ENCODE assay signal across 1 cellular context in the genomic region with DNA sequence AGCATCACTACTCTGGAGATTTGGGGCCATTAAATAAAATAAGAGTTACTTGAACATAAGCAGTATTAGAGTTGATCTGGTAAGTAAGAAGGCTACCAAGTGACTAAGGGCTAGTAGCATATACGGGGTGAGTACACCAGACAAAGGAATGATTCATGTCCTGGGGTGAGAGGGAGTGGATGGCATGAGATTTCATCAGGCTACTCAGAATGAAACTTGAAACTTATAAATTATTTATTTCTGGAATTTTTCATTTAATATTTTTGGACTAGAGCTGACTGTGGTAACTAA.
TF ChIP-seq lines count a peak whose summit lies in the region.

No MANE protein-coding gene starts in this region.

TF ChIP-seq in HepG2, 621 proteins besides CTCF, POLR2A, EP300 and RAD21:
- no peak for TF ChIP-seq REPIN1 (CRISPR knock-in tag; IDR thresholded peaks at IDR 0.05; ENCODE audit: borderline replicate concordance, low read depth)
- no peak for TF ChIP-seq NR1H2 (CRISPR knock-in tag; IDR thresholded peaks at IDR 0.05; ENCODE audit: borderline replicate concordance, low read depth)
- TF ChIP-seq PRMT3 (CRISPR knock-in tag; IDR thresholded peaks at IDR 0.05; ENCODE audit: borderline replicate concordance, low read depth) = no peak
- TF ChIP-seq, protein P1, sequence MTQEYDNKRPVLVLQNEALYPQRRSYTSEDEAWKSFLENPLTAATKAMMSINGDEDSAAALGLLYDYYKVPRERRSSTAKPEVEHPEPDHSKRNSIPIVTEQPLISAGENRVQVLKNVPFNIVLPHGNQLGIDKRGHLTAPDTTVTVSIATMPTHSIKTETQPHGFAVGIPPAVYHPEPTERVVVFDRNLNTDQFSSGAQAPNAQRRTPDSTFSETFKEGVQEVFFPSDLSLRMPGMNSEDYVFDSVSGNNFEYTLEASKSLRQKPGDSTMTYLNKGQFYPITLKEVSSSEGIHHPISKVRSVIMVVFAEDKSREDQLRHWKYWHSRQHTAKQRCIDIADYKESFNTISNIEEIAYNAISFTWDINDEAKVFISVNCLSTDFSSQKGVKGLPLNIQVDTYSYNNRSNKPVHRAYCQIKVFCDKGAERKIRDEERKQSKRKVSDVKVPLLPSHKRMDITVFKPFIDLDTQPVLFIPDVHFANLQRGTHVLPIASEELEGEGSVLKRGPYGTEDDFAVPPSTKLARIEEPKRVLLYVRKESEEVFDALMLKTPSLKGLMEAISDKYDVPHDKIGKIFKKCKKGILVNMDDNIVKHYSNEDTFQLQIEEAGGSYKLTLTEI (CRISPR knock-in tag; conservative IDR thresholded peaks at IDR 0.05) = no peak
- TF ChIP-seq NFKBIZ (CRISPR knock-in tag; IDR thresholded peaks at IDR 0.05) = no peak
- TF ChIP-seq, protein P2, sequence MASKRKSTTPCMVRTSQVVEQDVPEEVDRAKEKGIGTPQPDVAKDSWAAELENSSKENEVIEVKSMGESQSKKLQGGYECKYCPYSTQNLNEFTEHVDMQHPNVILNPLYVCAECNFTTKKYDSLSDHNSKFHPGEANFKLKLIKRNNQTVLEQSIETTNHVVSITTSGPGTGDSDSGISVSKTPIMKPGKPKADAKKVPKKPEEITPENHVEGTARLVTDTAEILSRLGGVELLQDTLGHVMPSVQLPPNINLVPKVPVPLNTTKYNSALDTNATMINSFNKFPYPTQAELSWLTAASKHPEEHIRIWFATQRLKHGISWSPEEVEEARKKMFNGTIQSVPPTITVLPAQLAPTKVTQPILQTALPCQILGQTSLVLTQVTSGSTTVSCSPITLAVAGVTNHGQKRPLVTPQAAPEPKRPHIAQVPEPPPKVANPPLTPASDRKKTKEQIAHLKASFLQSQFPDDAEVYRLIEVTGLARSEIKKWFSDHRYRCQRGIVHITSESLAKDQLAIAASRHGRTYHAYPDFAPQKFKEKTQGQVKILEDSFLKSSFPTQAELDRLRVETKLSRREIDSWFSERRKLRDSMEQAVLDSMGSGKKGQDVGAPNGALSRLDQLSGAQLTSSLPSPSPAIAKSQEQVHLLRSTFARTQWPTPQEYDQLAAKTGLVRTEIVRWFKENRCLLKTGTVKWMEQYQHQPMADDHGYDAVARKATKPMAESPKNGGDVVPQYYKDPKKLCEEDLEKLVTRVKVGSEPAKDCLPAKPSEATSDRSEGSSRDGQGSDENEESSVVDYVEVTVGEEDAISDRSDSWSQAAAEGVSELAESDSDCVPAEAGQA (IDR thresholded peaks at IDR 0.05; ENCODE audit: low read depth) = no peak
- TF ChIP-seq, protein P2 (CRISPR knock-in tag; IDR thresholded peaks at IDR 0.05; ENCODE audit: borderline replicate concordance) = no peak
